8 cellular contexts compared by ENCODE assay signal in the genomic region with DNA sequence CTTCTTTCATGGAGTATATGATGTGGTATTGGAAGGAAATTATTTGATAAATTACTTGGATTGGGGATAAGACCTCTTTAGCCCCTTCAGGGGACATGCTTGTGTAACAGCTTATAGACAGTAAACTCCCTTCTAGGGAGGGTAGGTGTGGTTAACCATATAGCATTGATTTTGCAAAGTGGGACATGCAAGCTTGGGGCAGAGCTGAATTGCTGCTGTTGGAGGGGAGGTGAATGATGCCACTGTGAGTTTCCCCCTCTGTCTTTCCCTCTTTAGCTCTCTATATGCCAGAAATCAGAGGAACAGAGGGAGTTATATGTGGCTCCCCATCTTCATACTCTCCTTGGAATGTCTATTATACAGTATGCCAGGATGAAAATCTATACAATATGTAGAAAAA. TPM values are rescaled to one million over a fixed set of nuclear protein-coding genes. Genes with fewer than 3 reads are reported as not detected.
"Had no signal": no experiment of that assay in that cellular context is flagged by ENCODE, and none has a peak within 500 bp of the region (broad histone marks: within the 10 kb centered on the region; RNA-seq: fewer than 3 reads in every experiment).

No MANE protein-coding gene starts in this region.

- H3K36me3 Mint-ChIP-seq: IgD-negative memory B cell had no signal

- DNase-seq: IMR-90, KBM-7, KG1 had no signal

- H3K27ac ChIP-seq: HL-60 had no signal

- ATAC-seq: K562 had no signal

- FAIRE-seq: HTR-8/SVneo, K562 had no signal

- H3K4me1 Mint-ChIP-seq: IgD-negative memory B cell had no signal

- H3K4me3 Mint-ChIP-seq: IgD-negative memory B cell had no signal

- H3K4me3 ChIP-seq: K562 had no signal

RNA-seq across cellular contexts. Expression of a gene that starts 54.7 kb away (rescaled TPM):
- total RNA-seq: HT-29, IMR-90, K562 had no signal
- polyA plus RNA-seq: IgD-negative memory B cell, K562 had no signal
